In the genomic region with DNA sequence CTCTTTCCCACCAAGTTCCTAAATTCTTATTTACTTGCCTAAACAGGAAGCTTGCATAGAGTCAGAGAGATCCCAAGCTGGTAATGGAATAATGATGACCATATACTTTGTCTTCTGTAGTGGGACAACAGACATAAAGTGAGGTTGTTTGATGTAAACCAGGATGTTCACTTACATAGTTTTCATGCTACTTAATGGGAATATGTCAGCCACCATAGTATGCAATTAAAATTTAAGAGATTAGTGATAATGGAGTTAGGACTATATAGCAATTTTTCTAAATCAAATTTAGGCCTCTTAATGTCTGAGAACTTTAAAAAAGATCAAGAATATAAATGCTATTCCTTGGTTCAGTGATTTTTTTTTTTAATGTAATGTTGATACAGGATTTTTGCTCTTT, we compare ENCODE assay signal across 33 cellular contexts.
"Had no signal": no experiment of that assay in that cellular context is flagged by ENCODE, and none has a peak within 500 bp of the region (broad histone marks: within the 10 kb centered on the region; RNA-seq: fewer than 3 reads in every experiment).

No MANE protein-coding gene starts in this region.

- H3K4me1 ChIP-seq: breast epithelium, colonic mucosa, esophagus squamous epithelium had no signal

- H3K27me3 ChIP-seq: ascending aorta, breast epithelium, cardiac muscle cell, colonic mucosa, esophagus squamous epithelium, gastroesophageal sphincter had no signal

- H3K27ac Mint-ChIP-seq: activated CD4-positive, alpha-beta memory T cell treated with anti-CD3 and anti-CD28 coated beads for 36 hours; activated CD4-positive, alpha-beta T cell treated with anti-CD3 and anti-CD28 coated beads for 36 hours; activated CD4-positive, alpha-beta T cell treated with anti-CD3 and anti-CD28 coated beads, Interleukin-2, amount 10 ng/mL, durations not matched to agents 24 days and 14 days; activated CD8-positive, alpha-beta memory T cell treated with anti-CD3 and anti-CD28 coated beads, Interleukin-2, amount 10 ng/mL, durations not matched to agents 7 days and 5 days; activated CD8-positive, alpha-beta T cell treated with anti-CD3 and anti-CD28 coated beads, Interleukin-2, amount 10 ng/mL, durations not matched to agents 7 days and 5 days; activated naive CD4-positive, alpha-beta T cell treated with anti-CD3 and anti-CD28 coated beads, Interleukin-2, amount 10 ng/mL, durations not matched to agents 7 days and 5 days; activated naive CD4-positive, alpha-beta T cell treated with anti-CD3 and anti-CD28 coated beads, Interleukin-2, amount 50 U/mL, for 72 hours; activated naive CD8-positive, alpha-beta T cell treated with anti-CD3 and anti-CD28 coated beads, Interleukin-2, amount 10 ng/mL, durations not matched to agents 7 days and 5 days; activated T-helper 1 cell treated with anti-CD3 and anti-CD28 coated beads, Interleukin-12 subunit alpha, Interleukin-12 subunit beta, Interleukin-2, Interleukin-4 antibody, amounts not matched to agents 30 ng/mL and 10 ng/mL and 1 ng/mL, durations not matched to agents 14 hours and 24 hours and 36 hours; activated T-helper 2 cell treated with anti-CD3 and anti-CD28 coated beads, Interferon-gamma antibody, Interleukin-2, Interleukin-4, amounts not matched to agents 10 μg/mL and 5 μg/mL and 100 μg/mL, durations not matched to agents 14 hours and 24 hours and 36 hours; brain; T-cell; T-helper 17 cell; T-helper 2 cell treated with Interferon-gamma antibody and Interleukin-4, amounts not matched to agents 5 μg/mL and 100 μg/mL, for 36 hours had no signal

- H3K36me3 ChIP-seq: ascending aorta, breast epithelium, cardiac muscle cell, colonic mucosa, esophagus squamous epithelium, gastroesophageal sphincter, WERI-Rb-1 had no signal

- H3K4me1 Mint-ChIP-seq: activated CD4-positive, alpha-beta T cell treated with anti-CD3 and anti-CD28 coated beads, Interleukin-2, amount 10 ng/mL, durations not matched to agents 24 days and 14 days; activated naive CD4-positive, alpha-beta T cell treated with anti-CD3 and anti-CD28 coated beads, Interleukin-2, amount 10 ng/mL, durations not matched to agents 7 days and 5 days; T-cell; T-helper 17 cell had no signal

- ATAC-seq: activated CD4-positive, alpha-beta T cell treated with anti-CD3 and anti-CD28 coated beads for 36 hours; activated CD8-positive, alpha-beta memory T cell treated with anti-CD3 and anti-CD28 coated beads, Interleukin-2, amount 10 ng/mL, durations not matched to agents 7 days and 5 days; activated CD8-positive, alpha-beta T cell treated with anti-CD3 and anti-CD28 coated beads, Interleukin-2, amount 10 ng/mL, durations not matched to agents 7 days and 5 days; activated naive CD4-positive, alpha-beta T cell treated with anti-CD3 and anti-CD28 coated beads, Interleukin-2, amount 50 U/mL, for 72 hours; gastroesophageal sphincter; T-cell; T-helper 17 cell had no signal

- DNase-seq: activated CD4-positive, alpha-beta memory T cell treated with anti-CD3 and anti-CD28 coated beads for 36 hours; activated CD4-positive, alpha-beta T cell treated with anti-CD3 and anti-CD28 coated beads for 36 hours; activated CD4-positive, alpha-beta T cell treated with anti-CD3 and anti-CD28 coated beads, Interleukin-2, amount 10 ng/mL, durations not matched to agents 24 days and 14 days; activated CD4-positive, CD25-positive, alpha-beta regulatory T cell; activated CD4-positive, CD25-positive, alpha-beta regulatory T cell treated with anti-CD3 and anti-CD28 coated beads, Interleukin-2, amount 50 U/mL, for 72 hours; activated CD8-positive, alpha-beta memory T cell treated with anti-CD3 and anti-CD28 coated beads, Interleukin-2, amount 10 ng/mL, durations not matched to agents 7 days and 5 days; activated CD8-positive, alpha-beta memory T cell treated with anti-CD3 and anti-CD28 coated beads, Interleukin-2, amount 50 U/mL, for 4 hours; activated CD8-positive, alpha-beta T cell treated with anti-CD3 and anti-CD28 coated beads, Interleukin-2, amount 10 ng/mL, durations not matched to agents 7 days and 5 days; activated effector memory CD4-positive, alpha-beta T cell treated with anti-CD3 and anti-CD28 coated beads, Interleukin-2, amount 50 U/mL, for 16 hours; activated naive CD4-positive, alpha-beta T cell treated with anti-CD3 and anti-CD28 coated beads, Interleukin-2, amount 10 ng/mL, durations not matched to agents 7 days and 5 days; activated naive CD8-positive, alpha-beta T cell treated with anti-CD3 and anti-CD28 coated beads, Interleukin-2, amount 10 ng/mL, durations not matched to agents 7 days and 5 days; activated T-cell treated with anti-CD3 and anti-CD28 coated beads, Interleukin-2, amount 50 U/mL, for 1 hour; activated T-cell treated with anti-CD3 and anti-CD28 coated beads, Interleukin-2, amount 50 U/mL, for 48 hours; central memory CD4-positive, alpha-beta T cell; cerebellar nuclear complex; colonic mucosa; effector CD8-positive, alpha-beta T cell; esophagus squamous epithelium; foreskin melanocyte; T-cell; T-helper 17 cell; T1000; WERI-Rb-1 had no signal

- H3K4me3 Mint-ChIP-seq: activated CD4-positive, alpha-beta memory T cell treated with anti-CD3 and anti-CD28 coated beads for 36 hours; activated CD4-positive, alpha-beta T cell treated with anti-CD3 and anti-CD28 coated beads for 36 hours; activated CD4-positive, alpha-beta T cell treated with anti-CD3 and anti-CD28 coated beads, Interleukin-2, amount 10 ng/mL, durations not matched to agents 24 days and 14 days; activated CD8-positive, alpha-beta memory T cell treated with anti-CD3 and anti-CD28 coated beads, Interleukin-2, amount 10 ng/mL, durations not matched to agents 7 days and 5 days; activated CD8-positive, alpha-beta T cell treated with anti-CD3 and anti-CD28 coated beads, Interleukin-2, amount 10 ng/mL, durations not matched to agents 7 days and 5 days; activated naive CD4-positive, alpha-beta T cell treated with anti-CD3 and anti-CD28 coated beads, Interleukin-2, amount 10 ng/mL, durations not matched to agents 7 days and 5 days; activated naive CD8-positive, alpha-beta T cell treated with anti-CD3 and anti-CD28 coated beads, Interleukin-2, amount 10 ng/mL, durations not matched to agents 7 days and 5 days; activated T-helper 1 cell treated with anti-CD3 and anti-CD28 coated beads, Interleukin-12 subunit alpha, Interleukin-12 subunit beta, Interleukin-2, Interleukin-4 antibody, amounts not matched to agents 30 ng/mL and 10 ng/mL and 1 ng/mL, durations not matched to agents 14 hours and 24 hours and 36 hours; brain; T-cell; T-helper 17 cell; T-helper 2 cell treated with Interferon-gamma antibody and Interleukin-4, amounts not matched to agents 5 μg/mL and 100 μg/mL, for 36 hours had no signal

- H3K36me3 Mint-ChIP-seq: activated CD8-positive, alpha-beta memory T cell treated with anti-CD3 and anti-CD28 coated beads, Interleukin-2, amount 10 ng/mL, durations not matched to agents 7 days and 5 days had no signal

- H3K4me3 ChIP-seq: ascending aorta, breast epithelium, cardiac muscle cell, colonic mucosa, esophagus squamous epithelium, gastroesophageal sphincter had no signal

- H3K9me3 ChIP-seq: ascending aorta, breast epithelium, colonic mucosa, esophagus squamous epithelium, gastroesophageal sphincter had no signal

- H3K27ac ChIP-seq: ascending aorta, breast epithelium, cardiac muscle cell, colonic mucosa, epithelial cell of prostate, esophagus squamous epithelium, gastroesophageal sphincter, WERI-Rb-1 had no signal

- H3K27me3 Mint-ChIP-seq: activated CD4-positive, alpha-beta memory T cell treated with anti-CD3 and anti-CD28 coated beads for 36 hours; activated CD4-positive, alpha-beta T cell treated with anti-CD3 and anti-CD28 coated beads for 36 hours; activated CD4-positive, alpha-beta T cell treated with anti-CD3 and anti-CD28 coated beads, Interleukin-2, amount 10 ng/mL, durations not matched to agents 24 days and 14 days; activated CD8-positive, alpha-beta memory T cell treated with anti-CD3 and anti-CD28 coated beads, Interleukin-2, amount 10 ng/mL, durations not matched to agents 7 days and 5 days; activated naive CD4-positive, alpha-beta T cell treated with anti-CD3 and anti-CD28 coated beads, Interleukin-2, amount 10 ng/mL, durations not matched to agents 7 days and 5 days; activated naive CD8-positive, alpha-beta T cell treated with anti-CD3 and anti-CD28 coated beads, Interleukin-2, amount 10 ng/mL, durations not matched to agents 7 days and 5 days; brain; T-cell; T-helper 17 cell had no signal
